In genomic region chr2:111119847-111120252, GRCh38 we compare ENCODE assay signal across 8 cellular contexts. TPM values are rescaled to one million over a fixed set of nuclear protein-coding genes. Genes with fewer than 3 reads are reported as not detected.
A peak's percentile ranks its signal among the peaks of the same experiment; 100 is the strongest.
DNase-seq lines count a peak whose midpoint lies in the region; ATAC-seq and TF ChIP-seq lines count a peak whose summit lies in the region.

No MANE protein-coding gene starts in this region.

- peaks cover 3% of the 10 kb centered on the region; the same call in 1 of the 2 replicates for H3K4me1 ChIP-seq in GM23248 (ENCODE audit: insufficient read depth)
- no peaks in the 10 kb centered on the region for H3K4me1 ChIP-seq in SJCRH30
- H3K4me1 ChIP-seq in esophagus muscularis mucosa, result peaks cover 51 to 63% (median 60%) of the 10 kb centered on the region in 4 donors
- H3K4me1 ChIP-seq in psoas muscle, result peaks cover 19% of the 10 kb centered on the region

- H3K27me3 ChIP-seq in GM23248 (replicated peaks; ENCODE audit: insufficient read depth), result peaks cover 26% of the 10 kb centered on the region
- H3K27me3 ChIP-seq in SJCRH30, result no peaks in the 10 kb centered on the region
- H3K27me3 ChIP-seq in esophagus muscularis mucosa, result peaks cover 3 to 57% (median 5%) of the 10 kb centered on the region in 4 donors
- peaks cover 0 to 7% (median 0%) of the 10 kb centered on the region in 3 donors for H3K27me3 ChIP-seq in psoas muscle (ENCODE audit: insufficient read depth in 3 of 3, low read length in 2 of 3)

- no peak for TF ChIP-seq CTCF in esophagus muscularis mucosa (IDR thresholded peaks at IDR 0.05)
- no peak for TF ChIP-seq CTCF in psoas muscle (IDR thresholded peaks at IDR 0.05)

- 16 to 17% methylated on average over 19 to 26 of the region's 26 CpGs for WGBS in GM23248 (ENCODE audit: low coverage in 1 of 2, low lambda C conversion rate in 2 of 2, missing lambda C conversion rate in 2 of 2), 2 experiments
- WGBS in esophagus muscularis mucosa, result 27% methylated on average over 24 of the region's 26 CpGs
- 31 to 51% (median 46%) methylated on average over 26 of the region's 26 CpGs for WGBS in psoas muscle, 3 donors

- peaks cover 8% of the 10 kb centered on the region; the same call in 1 of the 2 replicates for H3F3A ChIP-seq in GM23248 (ENCODE audit: insufficient read depth)

- H4K20me1 ChIP-seq in GM23248 (ENCODE audit: insufficient read depth), result no peaks in the 10 kb centered on the region

- no peak for DNase-seq in GM23248
- no peak for DNase-seq in SJCRH30
- DNase-seq in esophagus muscularis mucosa (ENCODE audit: extremely low spot score), result no peak
- peak in 1 of 2 donors; percentile 26 for DNase-seq in psoas muscle
- no peak for DNase-seq in OCI-M1 (lab: John Stamatoyannopoulos, UW)

- H3K79me2 ChIP-seq in GM23248 (ENCODE audit: insufficient read depth), result no peaks in the 10 kb centered on the region

- H3K27ac ChIP-seq in GM23248 (no peak overlapping the region), SJCRH30 (no peak overlapping the region), esophagus muscularis mucosa (replicated peaks in 1 of 4) (peak overlapping the region in 2 of 4 donors; percentile 71 to 75), psoas muscle (peak overlapping the region; percentile 93)

- H3K4me2 ChIP-seq in GM23248 (ENCODE audit: unreplicated experiment), result peak overlapping the region; percentile 97

- in situ Hi-C loops in GM23248 (cut with MboI), result loop anchor here (25.0 kb wide), 1 partner anchor 567 kb away; no protein-coding TSS in a partner anchor

- intact Hi-C loops in esophagus muscularis mucosa (cut with DNase I) (loop anchor here (10.0 kb wide), 1 partner anchor 585 kb away; no protein-coding TSS in a partner anchor), psoas muscle (cut with DNase I) (loop anchor here (5.0 to 10.0 kb wide), 4 partner anchors 305 to 615 kb away; no protein-coding TSS in a partner anchor)

- H3K9ac ChIP-seq in GM23248, result peak overlapping the region; percentile 65; the same call in 1 of the 2 replicates

- ATAC-seq in psoas muscle, result no peak
- no peak for ATAC-seq in GM18517 (IDR thresholded peaks at IDR 0.05; ENCODE audit: unreplicated experiment)
- ATAC-seq in GM21526 (IDR thresholded peaks at IDR 0.05; ENCODE audit: low FRiP score, unreplicated experiment), result no peak
- no peak for ATAC-seq in HG02852 (IDR thresholded peaks at IDR 0.05; ENCODE audit: unreplicated experiment)

- no peak for TF ChIP-seq EP300 in esophagus muscularis mucosa (IDR thresholded peaks at IDR 0.05)

- no peaks in the 10 kb centered on the region for H3K9me3 ChIP-seq in GM23248 (ENCODE audit: low read depth)
- no peaks in the 10 kb centered on the region for H3K9me3 ChIP-seq in SJCRH30 (replicated peaks)
- H3K9me3 ChIP-seq in esophagus muscularis mucosa, result no peaks in the 10 kb centered on the region
- no peaks in the 10 kb centered on the region for H3K9me3 ChIP-seq in psoas muscle

- peak overlapping the region; percentile 94 for H2AFZ ChIP-seq in GM23248

- H3K4me3 ChIP-seq in GM23248, result peak overlapping the region; percentile 77
- H3K4me3 ChIP-seq in SJCRH30, result peak overlapping the region; percentile 74
- peak overlapping the region; percentile 82 to 92 (median 84) for H3K4me3 ChIP-seq in esophagus muscularis mucosa
- H3K4me3 ChIP-seq in psoas muscle, result peak overlapping the region; percentile 84

- no peaks in the 10 kb centered on the region for H3K36me3 ChIP-seq in GM23248 (ENCODE audit: low read depth)
- H3K36me3 ChIP-seq in SJCRH30, result peaks cover 4% of the 10 kb centered on the region
- H3K36me3 ChIP-seq in esophagus muscularis mucosa, result peaks cover 0 to 12% (median 5%) of the 10 kb centered on the region in 4 donors
- H3K36me3 ChIP-seq in psoas muscle (ENCODE audit: insufficient read depth in 1 of 2, low read depth in 1 of 2), result peaks cover 0 to 12% of the 10 kb centered on the region in 2 donors

- H3K9me2 ChIP-seq in GM23248 (ENCODE audit: insufficient read depth), result no peaks in the 10 kb centered on the region

- no peak for TF ChIP-seq POLR2A in esophagus muscularis mucosa (IDR thresholded peaks at IDR 0.05; ENCODE audit: low read depth)

RNA-seq across cellular contexts. Expression of gene BCL2L11, which starts 0.9 kb away (rescaled TPM):
- total RNA-seq in GM23248 (2014; rRNA removed; shearing (Covaris generic)), result under 0.01 and 0.22 TPM in 2 replicates
- polyA plus RNA-seq in GM23248 (2016; fragmentation: Nextera tagmentation; extraction: Ambion mirVana), result 0.43 and 0.55 TPM in 2 replicates
- 13.7 and 16.4 TPM in 2 replicates for total RNA-seq in SJCRH30 (2014; rRNA removed; shearing (Covaris generic))
- total RNA-seq in esophagus muscularis mucosa, result 10 to 100 TPM in 3 of 4 donors, 1 to 10 TPM in 1; 8.9 to 16.6 (median 13.0) TPM
- total RNA-seq in psoas muscle, result 10 to 100 TPM in 2 of 4 donors, 1 to 10 TPM in 2; 8.2 to 25.4 (median 11.7) TPM
- 1 to 10 TPM; 2.5 to 7.4 (median 4.6) TPM for polyA plus RNA-seq in psoas muscle
